Comparison of ENCODE assay signal across 8 cellular contexts in the genomic region with DNA sequence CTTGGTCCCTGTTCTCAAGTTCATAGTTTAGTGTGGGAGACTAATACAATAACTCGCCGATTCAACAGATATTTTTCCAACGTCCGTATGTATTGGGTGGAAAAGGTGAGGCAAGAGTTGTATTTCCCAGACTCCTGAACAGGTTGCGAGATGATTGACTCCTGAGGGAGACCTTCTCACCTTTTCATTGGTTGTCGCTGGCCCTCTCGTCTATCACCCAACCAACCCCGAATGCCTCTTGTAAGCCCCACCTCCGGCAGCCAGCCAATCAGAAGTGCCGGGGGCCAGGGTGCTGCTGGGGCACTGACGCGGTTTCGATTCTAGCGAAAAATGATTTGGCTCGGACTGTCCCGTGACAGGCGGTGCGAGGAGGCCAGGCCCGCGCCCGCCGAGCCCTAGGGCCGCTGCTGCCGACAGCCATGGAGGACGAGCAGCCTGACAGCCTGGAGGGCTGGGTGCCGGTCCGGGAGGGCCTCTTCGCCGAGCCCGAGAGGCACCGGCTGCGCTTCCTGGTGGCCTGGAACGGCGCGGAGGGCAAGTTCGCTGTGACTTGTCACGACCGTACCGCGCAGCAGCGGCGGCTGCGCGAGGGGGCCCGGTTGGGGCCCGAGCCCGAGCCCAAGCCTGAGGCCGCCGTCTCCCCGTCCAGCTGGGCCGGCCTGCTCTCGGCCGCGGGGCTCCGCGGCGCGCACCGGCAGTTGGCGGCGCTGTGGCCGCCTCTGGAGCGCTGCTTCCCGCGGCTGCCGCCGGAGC. TPM values are rescaled to one million over a fixed set of nuclear protein-coding genes. Genes with fewer than 3 reads are reported as not detected.
A peak's percentile ranks its signal among the peaks of the same experiment; 100 is the strongest.
DNase-seq lines count a peak whose midpoint lies in the region; ATAC-seq and TF ChIP-seq lines count a peak whose summit lies in the region.

A gene with protein sequence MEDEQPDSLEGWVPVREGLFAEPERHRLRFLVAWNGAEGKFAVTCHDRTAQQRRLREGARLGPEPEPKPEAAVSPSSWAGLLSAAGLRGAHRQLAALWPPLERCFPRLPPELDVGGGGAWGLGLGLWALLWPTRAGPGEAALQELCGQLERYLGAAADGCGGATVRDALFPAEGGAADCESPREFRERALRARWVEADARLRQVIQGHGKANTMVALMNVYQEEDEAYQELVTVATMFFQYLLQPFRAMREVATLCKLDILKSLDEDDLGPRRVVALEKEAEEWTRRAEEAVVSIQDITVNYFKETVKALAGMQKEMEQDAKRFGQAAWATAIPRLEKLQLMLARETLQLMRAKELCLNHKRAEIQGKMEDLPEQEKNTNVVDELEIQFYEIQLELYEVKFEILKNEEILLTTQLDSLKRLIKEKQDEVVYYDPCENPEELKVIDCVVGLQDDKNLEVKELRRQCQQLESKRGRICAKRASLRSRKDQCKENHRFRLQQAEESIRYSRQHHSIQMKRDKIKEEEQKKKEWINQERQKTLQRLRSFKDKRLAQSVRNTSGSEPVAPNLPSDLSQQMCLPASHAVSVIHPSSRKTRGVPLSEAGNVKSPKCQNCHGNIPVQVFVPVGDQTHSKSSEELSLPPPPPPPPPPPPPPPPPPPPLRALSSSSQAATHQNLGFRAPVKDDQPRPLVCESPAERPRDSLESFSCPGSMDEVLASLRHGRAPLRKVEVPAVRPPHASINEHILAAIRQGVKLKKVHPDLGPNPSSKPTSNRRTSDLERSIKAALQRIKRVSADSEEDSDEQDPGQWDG (plus strand): TSS at position 321 of the 753 bp plus-strand sequence. CDS start 99 bp downstream, at position 420.

- peak within 1 kb of the TSS; percentile 91 for H3K4me3 ChIP-seq in BLaER1
- H3K4me3 ChIP-seq in coronary artery: peak within 1 kb of the TSS; percentile 94

- H4K20me1 ChIP-seq in BLaER1: peaks cover 43% of the 10 kb centered on the region

- no peaks in the 10 kb centered on the region for H3K27me3 ChIP-seq in BLaER1

- H3K9me3 ChIP-seq in BLaER1: no peaks in the 10 kb centered on the region

- intact Hi-C loops in left colon (cut with DNase I, micrococcal nuclease): no loop called here

- H3K4me1 ChIP-seq in BLaER1: peaks cover 62% of the 10 kb centered on the region

- H3K9ac ChIP-seq in BLaER1: peak within 1 kb of the TSS; percentile 93

- H3K27ac ChIP-seq in BLaER1 (peak within 1 kb of the TSS; percentile 94), coronary artery (peak within 1 kb of the TSS; percentile 99 to 100)

- DNase-seq in GM19240 (ENCODE audit: insufficient read length, low spot score) (peak; percentile 80), NCI-H524 treated with DMSO at 0.1 percent for 48 hours (lab: John Stamatoyannopoulos, UW) (peak; percentile 82), coronary artery (ENCODE audit: low spot score) (peak; percentile 99), left colon (peak; percentile 97 to 99)
- DNase-seq in activated CD4-positive, alpha-beta T cell treated with anti-CD3 and anti-CD28 coated beads for 48 hours: peak; percentile 96
- DNase-seq in stimulated activated CD4-positive, alpha-beta T cell treated with anti-CD3 and anti-CD28 coated beads, Interleukin-1b, Interleukin-23, amount 100 ng/mL, for 48 hours: peak; percentile 96

- peaks cover 20% of the 10 kb centered on the region for H3K36me3 ChIP-seq in BLaER1

- ATAC-seq in HG03460 (IDR thresholded peaks at IDR 0.05; ENCODE audit: unreplicated experiment) (peak; percentile 77), left colon (peak; percentile 96)

- H3K4me2 ChIP-seq in BLaER1: peak within 1 kb of the TSS; percentile 79

- TF ChIP-seq CTCF in coronary artery (IDR thresholded peaks at IDR 0.05): no peak

RNA-seq across cellular contexts. Expression of the gene that starts here (rescaled TPM):
- 10 to 100 TPM in 1 of 2 donors, 1 to 10 TPM in 1; 9.1 to 11.3 TPM for total RNA-seq in left colon

Comparison
In these comparisons a context has a peak if more than half of its experiments do, and no peak if none do; other contexts are left out.
1. Peak in every context shown above with its lines: DNase-seq, ATAC-seq, H3K4me3 ChIP-seq and H3K27ac ChIP-seq.